ENCODE assay signal across 9 cellular contexts in genomic region chr12:47824198-47824597, GRCh38. TPM values are rescaled to one million over a fixed set of nuclear protein-coding genes. Genes with fewer than 3 reads are reported as not detected.
A peak's percentile ranks its signal among the peaks of the same experiment; 100 is the strongest.
DNase-seq lines count a peak whose midpoint lies in the region; ATAC-seq and TF ChIP-seq lines count a peak whose summit lies in the region.
"Had no signal": no experiment of that assay in that cellular context is flagged by ENCODE, and none has a peak within 500 bp of the region (broad histone marks: within the 10 kb centered on the region; RNA-seq: fewer than 3 reads in every experiment).

No MANE protein-coding gene starts in this region.

- peaks cover 38 to 43% of the 10 kb centered on the region in 2 donors for H3K4me1 ChIP-seq in lung (ENCODE audit: control insufficient read depth in 2 of 2, insufficient read depth in 2 of 2, low read length in 2 of 2)
- peaks cover 5 to 86% (median 67%) of the 10 kb centered on the region in 4 donors for H3K4me1 ChIP-seq in tibial nerve

- CTCF ChIA-PET in activated naive CD4-positive, alpha-beta T cell treated with anti-CD3 and anti-CD28 coated beads, Interleukin-2, amount 10 ng/mL, durations not matched to agents 7 days and 5 days (lab: Charles Lee) = interaction anchor here (1.0 to 1.7 kb wide), 5 partner anchors 10 to 23 kb away, joined by 3 to 6 read pairs (median 5); no protein-coding TSS in a partner anchor
- CTCF ChIA-PET in activated CD8-positive, alpha-beta T cell treated with anti-CD3 and anti-CD28 coated beads, Interleukin-2, amount 10 ng/mL, durations not matched to agents 7 days and 5 days (lab: Charles Lee) = interaction anchor here (0.9 to 21.0 kb wide), 5 partner anchors 9 to 82 kb away, joined by 3 to 1049 read pairs (median 13); partner anchors contain the start of gene HDAC7

- peak overlapping the region; percentile 90 for H3K27ac Mint-ChIP-seq in activated naive CD4-positive, alpha-beta T cell treated with anti-CD3 and anti-CD28 coated beads, Interleukin-2, amount 10 ng/mL, durations not matched to agents 7 days and 5 days
- H3K27ac Mint-ChIP-seq in activated CD8-positive, alpha-beta T cell treated with anti-CD3 and anti-CD28 coated beads, Interleukin-2, amount 10 ng/mL, durations not matched to agents 7 days and 5 days = peak overlapping the region; percentile 90

- TF ChIP-seq POLR2A in tibial nerve (IDR thresholded peaks at IDR 0.05) = no peak

- H3K9me3 Mint-ChIP-seq in activated naive CD4-positive, alpha-beta T cell treated with anti-CD3 and anti-CD28 coated beads, Interleukin-2, amount 10 ng/mL, durations not matched to agents 7 days and 5 days = no peaks in the 10 kb centered on the region
- H3K9me3 Mint-ChIP-seq in activated CD8-positive, alpha-beta T cell treated with anti-CD3 and anti-CD28 coated beads, Interleukin-2, amount 10 ng/mL, durations not matched to agents 7 days and 5 days (ENCODE audit: insufficient read depth) = no peaks in the 10 kb centered on the region

- H3K27me3 ChIP-seq in lung (ENCODE audit: control insufficient read depth, insufficient read depth) = no peaks in the 10 kb centered on the region
- H3K27me3 ChIP-seq in tibial nerve = no peaks in the 10 kb centered on the region

- H3K4me1 Mint-ChIP-seq in activated naive CD4-positive, alpha-beta T cell treated with anti-CD3 and anti-CD28 coated beads, Interleukin-2, amount 10 ng/mL, durations not matched to agents 7 days and 5 days = peaks cover 89% of the 10 kb centered on the region
- H3K4me1 Mint-ChIP-seq in activated CD8-positive, alpha-beta T cell treated with anti-CD3 and anti-CD28 coated beads, Interleukin-2, amount 10 ng/mL, durations not matched to agents 7 days and 5 days (ENCODE audit: low read depth) = peaks cover 79% of the 10 kb centered on the region

- WGBS in lung, 2 donors = 53 to 60% methylated on average over 2 of the region's 2 CpGs
- 58 to 90% methylated on average over 2 of the region's 2 CpGs for WGBS in tibial nerve, 2 donors

- no peak for TF ChIP-seq EP300 in tibial nerve (IDR thresholded peaks at IDR 0.05)

- peak overlapping the region; percentile 31 for H3K4me3 Mint-ChIP-seq in activated naive CD4-positive, alpha-beta T cell treated with anti-CD3 and anti-CD28 coated beads, Interleukin-2, amount 10 ng/mL, durations not matched to agents 7 days and 5 days
- H3K4me3 Mint-ChIP-seq in activated CD8-positive, alpha-beta T cell treated with anti-CD3 and anti-CD28 coated beads, Interleukin-2, amount 10 ng/mL, durations not matched to agents 7 days and 5 days = peak overlapping the region; percentile 3

- H3K36me3 ChIP-seq in lung (ENCODE audit: control insufficient read depth in 2 of 2, insufficient read depth in 2 of 2, low read length in 2 of 2) (no peaks in the 10 kb centered on the region), tibial nerve (no peaks in the 10 kb centered on the region)

- peak overlapping the region; percentile 7 to 96 for H3K27ac ChIP-seq in lung (ENCODE audit: low read depth in 1 of 2, low read length in 1 of 2)
- H3K27ac ChIP-seq in tibial nerve = peak overlapping the region; percentile 66 to 99 (median 97)

- DNase-seq in activated naive CD4-positive, alpha-beta T cell treated with anti-CD3 and anti-CD28 coated beads, Interleukin-2, amount 10 ng/mL, durations not matched to agents 7 days and 5 days = peak; percentile 69
- no peak for DNase-seq in activated naive CD4-positive, alpha-beta T cell treated with Interleukin-2 at 50 U/mL for 16 hours
- DNase-seq in activated CD8-positive, alpha-beta T cell treated with anti-CD3 and anti-CD28 coated beads, Interleukin-2, amount 10 ng/mL, durations not matched to agents 7 days and 5 days = peak; percentile 59
- no peak for DNase-seq in lung (ENCODE audit: low spot score)
- DNase-seq in tibial nerve (ENCODE audit: low spot score in 2 of 2) = no peak
- DNase-seq in NCI-H1105 (lab: John Stamatoyannopoulos, UW) = no peak
- DNase-seq in NCI-H1436 treated with DMSO at 0.1 percent for 48 hours (lab: John Stamatoyannopoulos, UW) = no peak
- DNase-seq: NCI-H524 had no signal

- peak; percentile 10 for ATAC-seq in activated CD8-positive, alpha-beta T cell treated with anti-CD3 and anti-CD28 coated beads, Interleukin-2, amount 10 ng/mL, durations not matched to agents 7 days and 5 days
- ATAC-seq in lung (ENCODE audit: insufficient read depth, low FRiP score) (no peak), GM19463 (IDR thresholded peaks at IDR 0.05; ENCODE audit: unreplicated experiment) (no peak)

- POLR2A ChIA-PET in activated CD8-positive, alpha-beta T cell treated with anti-CD3 and anti-CD28 coated beads, Interleukin-2, amount 10 ng/mL, durations not matched to agents 7 days and 5 days (lab: Charles Lee) = interaction anchor here (0.8 to 2.1 kb wide), 4 partner anchors 9 to 20 kb away, joined by 3 to 14 read pairs (median 10); no protein-coding TSS in a partner anchor

- H3K36me3 Mint-ChIP-seq in activated naive CD4-positive, alpha-beta T cell treated with anti-CD3 and anti-CD28 coated beads, Interleukin-2, amount 10 ng/mL, durations not matched to agents 7 days and 5 days = peaks cover 10% of the 10 kb centered on the region
- H3K36me3 Mint-ChIP-seq in activated CD8-positive, alpha-beta T cell treated with anti-CD3 and anti-CD28 coated beads, Interleukin-2, amount 10 ng/mL, durations not matched to agents 7 days and 5 days (ENCODE audit: low read depth) = no peaks in the 10 kb centered on the region

- H3K9me3 ChIP-seq in lung (ENCODE audit: control insufficient read depth in 2 of 2, insufficient read depth in 1 of 2, low read length in 1 of 2) (no peaks in the 10 kb centered on the region), tibial nerve (no peaks in the 10 kb centered on the region)

- H3K27me3 Mint-ChIP-seq in activated naive CD4-positive, alpha-beta T cell treated with anti-CD3 and anti-CD28 coated beads, Interleukin-2, amount 10 ng/mL, durations not matched to agents 7 days and 5 days = no peaks in the 10 kb centered on the region
- H3K27me3 Mint-ChIP-seq in activated CD8-positive, alpha-beta T cell treated with anti-CD3 and anti-CD28 coated beads, Interleukin-2, amount 10 ng/mL, durations not matched to agents 7 days and 5 days (ENCODE audit: low read depth) = no peaks in the 10 kb centered on the region

- TF ChIP-seq CTCF in lung (IDR thresholded peaks at IDR 0.05; ENCODE audit: control extremely low read depth, extremely low read depth) (no peak), tibial nerve (IDR thresholded peaks at IDR 0.05) (no peak)

- H3K4me3 ChIP-seq in lung (no peak overlapping the region), tibial nerve (no peak overlapping the region)

RNA-seq across cellular contexts. Expression of gene HDAC7, which starts 4.5 kb away (rescaled TPM):
- 100 to 1,000 TPM; 180 to 207 TPM for total RNA-seq in activated CD8-positive, alpha-beta T cell treated with anti-CD3 and anti-CD28 coated beads, Interleukin-2, amount 10 ng/mL, durations not matched to agents 7 days and 5 days
- total RNA-seq in lung = 100 to 1,000 TPM in 1 of 2 donors, 10 to 100 TPM in 1; 49.3 to 119 TPM
- 10 to 100 TPM; 67.6 to 71.9 TPM for polyA plus RNA-seq in lung
- total RNA-seq in tibial nerve = 100 to 1,000 TPM in 2 of 4 donors, 10 to 100 TPM in 2; 90.4 to 186 (median 98.4) TPM

RNA-seq across cellular contexts. Expression of gene SLC48A1, which starts 51.2 kb away (rescaled TPM):
- total RNA-seq in activated CD8-positive, alpha-beta T cell treated with anti-CD3 and anti-CD28 coated beads, Interleukin-2, amount 10 ng/mL, durations not matched to agents 7 days and 5 days = 1 to 10 TPM; 7.0 to 8.1 TPM
- total RNA-seq in lung (10 to 100 TPM; 16.9 to 31.3 TPM), tibial nerve (10 to 100 TPM; 24.6 to 37.9 (median 33.8) TPM)
- polyA plus RNA-seq in lung = 10 to 100 TPM; 16.8 to 24.5 TPM

Comparison
In these comparisons a context has a peak if more than half of its experiments do, and no peak if none do; other contexts are left out.
1. DNase-seq: peak in activated naive CD4-positive, alpha-beta T cell treated with anti-CD3 and anti-CD28 coated beads, Interleukin-2, amount 10 ng/mL, durations not matched to agents 7 days and 5 days (single experiment) and activated CD8-positive, alpha-beta T cell treated with anti-CD3 and anti-CD28 coated beads, Interleukin-2, amount 10 ng/mL, durations not matched to agents 7 days and 5 days (single experiment); none in activated naive CD4-positive, alpha-beta T cell treated with Interleukin-2 at 50 U/mL for 16 hours (single experiment), lung (single experiment), tibial nerve (0 of 2), NCI-H1105 (single experiment) and NCI-H1436 treated with DMSO at 0.1 percent for 48 hours (single experiment).